In genomic region chr3:4417449-4417848, GRCh38 we compare ENCODE assay signal across 13 cellular contexts. TPM values are rescaled to one million over a fixed set of nuclear protein-coding genes. Genes with fewer than 3 reads are reported as not detected.
DNase-seq lines count a peak whose midpoint lies in the region; FAIRE-seq and TF ChIP-seq lines count a peak whose summit lies in the region.
"Had no signal": no experiment of that assay in that cellular context is flagged by ENCODE, and none has a peak within 500 bp of the region (broad histone marks: within the 10 kb centered on the region; RNA-seq: fewer than 3 reads in every experiment).

No MANE protein-coding gene starts in this region.

- H3K27ac ChIP-seq in hepatocyte, result no peak overlapping the region
- H3K27ac ChIP-seq: SJSA1 had no signal

- FAIRE-seq in GM12892 (lab: Jason Lieb, UNC), result no peak
- FAIRE-seq: HepG2 had no signal

- DNase-seq in HFFc6 (peak; percentile 24), adipocyte (ENCODE audit: low read depth) (peak; percentile 25), fibroblast of the aortic adventitia (ENCODE audit: low read depth) (peak; percentile 74), skeletal muscle cell (ENCODE audit: low read depth) (peak; percentile 43), hepatocyte (ENCODE audit: low spot score) (no peak), GM12892 (ENCODE audit: insufficient read length) (no peak)
- no peak for DNase-seq in activated T-cell treated with anti-CD3 and anti-CD28 coated beads, Interleukin-2, amount 50 U/mL, for 24 hours
- DNase-seq in activated naive CD8-positive, alpha-beta T cell treated with anti-CD3 and anti-CD28 coated beads for 36 hours, result no peak
- DNase-seq: activated naive CD4-positive, alpha-beta T cell treated with anti-CD3 and anti-CD28 coated beads, Interleukin-2, amount 10 ng/mL, durations not matched to agents 7 days and 5 days; DND-41; mesendoderm had no signal

- H3K9me2 ChIP-seq in hepatocyte (replicated peaks; ENCODE audit: insufficient read depth), result no peaks in the 10 kb centered on the region

- no peaks in the 10 kb centered on the region for H3K79me2 ChIP-seq in hepatocyte

- H3K9me3 ChIP-seq in adipocyte (ENCODE audit: control insufficient read depth, low read length) (no peaks in the 10 kb centered on the region), hepatocyte (ENCODE audit: low read depth) (no peaks in the 10 kb centered on the region)
- H3K9me3 ChIP-seq: SJSA1 had no signal

- WGBS in hepatocyte (ENCODE audit: low lambda C conversion rate, missing lambda C conversion rate), result 94% methylated on average over 1 of the region's 1 CpG

- H3K4me3 Mint-ChIP-seq in HFFc6, result no peak overlapping the region
- H3K4me3 Mint-ChIP-seq in activated T-cell treated with anti-CD3 and anti-CD28 coated beads, Interleukin-2, amount 50 U/mL, for 24 hours, result no peak overlapping the region
- H3K4me3 Mint-ChIP-seq in activated naive CD8-positive, alpha-beta T cell treated with anti-CD3 and anti-CD28 coated beads for 36 hours, result no peak overlapping the region
- H3K4me3 Mint-ChIP-seq: activated naive CD4-positive, alpha-beta T cell treated with anti-CD3 and anti-CD28 coated beads, Interleukin-2, amount 10 ng/mL, durations not matched to agents 7 days and 5 days had no signal

- H3K4me1 ChIP-seq in adipocyte (ENCODE audit: control insufficient read depth, insufficient read depth, low read length) (peaks cover 22% of the 10 kb centered on the region), hepatocyte (ENCODE audit: insufficient read depth) (no peaks in the 10 kb centered on the region)
- H3K4me1 ChIP-seq: SJSA1 had no signal

- no peak overlapping the region for H2AFZ ChIP-seq in hepatocyte

- H3K9me3 Mint-ChIP-seq in HFFc6, result no peaks in the 10 kb centered on the region
- H3K9me3 Mint-ChIP-seq in activated T-cell treated with anti-CD3 and anti-CD28 coated beads, Interleukin-2, amount 50 U/mL, for 24 hours, result no peaks in the 10 kb centered on the region
- no peaks in the 10 kb centered on the region for H3K9me3 Mint-ChIP-seq in activated naive CD8-positive, alpha-beta T cell treated with anti-CD3 and anti-CD28 coated beads for 36 hours
- H3K9me3 Mint-ChIP-seq: activated naive CD4-positive, alpha-beta T cell treated with anti-CD3 and anti-CD28 coated beads, Interleukin-2, amount 10 ng/mL, durations not matched to agents 7 days and 5 days had no signal

- no peaks in the 10 kb centered on the region; the same call in 1 of the 2 replicates for H3K27me3 Mint-ChIP-seq in HFFc6 (ENCODE audit: insufficient read depth)
- no peaks in the 10 kb centered on the region for H3K27me3 Mint-ChIP-seq in activated T-cell treated with anti-CD3 and anti-CD28 coated beads, Interleukin-2, amount 50 U/mL, for 24 hours
- H3K27me3 Mint-ChIP-seq in activated naive CD8-positive, alpha-beta T cell treated with anti-CD3 and anti-CD28 coated beads for 36 hours, result no peaks in the 10 kb centered on the region
- H3K27me3 Mint-ChIP-seq: activated naive CD4-positive, alpha-beta T cell treated with anti-CD3 and anti-CD28 coated beads, Interleukin-2, amount 10 ng/mL, durations not matched to agents 7 days and 5 days had no signal

- no peak overlapping the region for H3K9ac ChIP-seq in adipocyte (ENCODE audit: low read length)

- H3K4me2 ChIP-seq in hepatocyte, result no peak overlapping the region

- TF ChIP-seq POLR2A in GM12892 (IDR thresholded peaks at IDR 0.05; ENCODE audit: low read depth, low read length), result no peak

- H4K20me1 ChIP-seq in hepatocyte (ENCODE audit: insufficient read depth, poor library complexity, severe bottlenecking), result no peaks in the 10 kb centered on the region

- no peak overlapping the region for H3K4me3 ChIP-seq in adipocyte (ENCODE audit: low read length)
- no peak overlapping the region for H3K4me3 ChIP-seq in fibroblast of the aortic adventitia (ENCODE audit: low read depth, low read length)
- H3K4me3 ChIP-seq in skeletal muscle cell (ENCODE audit: low read depth, low read length), result no peak overlapping the region
- H3K4me3 ChIP-seq in hepatocyte, result no peak overlapping the region
- H3K4me3 ChIP-seq: SJSA1 had no signal

- H3K36me3 Mint-ChIP-seq in HFFc6 (ENCODE audit: low read depth), result no peaks in the 10 kb centered on the region; the same call in 1 of the 2 replicates
- H3K36me3 Mint-ChIP-seq in activated T-cell treated with anti-CD3 and anti-CD28 coated beads, Interleukin-2, amount 50 U/mL, for 24 hours (ENCODE audit: low read depth), result peaks cover 62% of the 10 kb centered on the region
- peaks cover 3% of the 10 kb centered on the region for H3K36me3 Mint-ChIP-seq in activated naive CD8-positive, alpha-beta T cell treated with anti-CD3 and anti-CD28 coated beads for 36 hours

- peaks cover 39% of the 10 kb centered on the region for H3K4me1 Mint-ChIP-seq in HFFc6 (ENCODE audit: low read depth)
- H3K4me1 Mint-ChIP-seq in activated T-cell treated with anti-CD3 and anti-CD28 coated beads, Interleukin-2, amount 50 U/mL, for 24 hours (ENCODE audit: low read depth), result peaks cover 54% of the 10 kb centered on the region
- H3K4me1 Mint-ChIP-seq in activated naive CD8-positive, alpha-beta T cell treated with anti-CD3 and anti-CD28 coated beads for 36 hours, result peaks cover 12% of the 10 kb centered on the region
- H3K4me1 Mint-ChIP-seq: activated naive CD4-positive, alpha-beta T cell treated with anti-CD3 and anti-CD28 coated beads, Interleukin-2, amount 10 ng/mL, durations not matched to agents 7 days and 5 days had no signal

- H3K27me3 ChIP-seq in adipocyte (replicated peaks; ENCODE audit: control insufficient read depth, insufficient read depth, low read length) (no peaks in the 10 kb centered on the region), hepatocyte (no peaks in the 10 kb centered on the region)
- H3K27me3 ChIP-seq: SJSA1 had no signal

- H3K36me3 ChIP-seq in adipocyte (ENCODE audit: control insufficient read depth, insufficient read depth, low read length, severe bottlenecking) (peaks cover 3% of the 10 kb centered on the region), hepatocyte (replicated peaks; ENCODE audit: insufficient read depth, low read depth) (no peaks in the 10 kb centered on the region)
- H3K36me3 ChIP-seq: SJSA1 had no signal

- TF ChIP-seq CTCF in HFFc6 (IDR thresholded peaks at IDR 0.05) (no peak), fibroblast of the aortic adventitia (IDR thresholded peaks at IDR 0.05; ENCODE audit: insufficient read depth, low read length) (no peak), hepatocyte (IDR thresholded peaks at IDR 0.05; ENCODE audit: poor library complexity) (no peak)

- H3K27ac Mint-ChIP-seq in HFFc6, result peak overlapping the region; percentile 89
- no peak overlapping the region for H3K27ac Mint-ChIP-seq in activated T-cell treated with anti-CD3 and anti-CD28 coated beads, Interleukin-2, amount 50 U/mL, for 24 hours
- H3K27ac Mint-ChIP-seq in activated naive CD8-positive, alpha-beta T cell treated with anti-CD3 and anti-CD28 coated beads for 36 hours, result no peak overlapping the region
- H3K27ac Mint-ChIP-seq: activated naive CD4-positive, alpha-beta T cell treated with anti-CD3 and anti-CD28 coated beads, Interleukin-2, amount 10 ng/mL, durations not matched to agents 7 days and 5 days had no signal

RNA-seq across cellular contexts. Expression of gene SUMF1, which starts 49.6 kb away (rescaled TPM):
- 10 to 100 TPM; 33.5 to 38.0 (median 36.0) TPM for total RNA-seq in HFFc6 (2021; fragmentation: NEBNext Ultra II Directional; extraction: Animal tissue kit (Norgen Biotek cat#: 25700))
- total RNA-seq in fibroblast of the aortic adventitia (ENCODE audit: low replicate concordance) (43.3 and 45.6 TPM in 2 replicates), hepatocyte (49.6 and 59.0 TPM in 2 replicates)
- 43.1 and 55.5 TPM in 2 replicates for polyA plus RNA-seq in hepatocyte
- 6.4 TPM for polyA plus RNA-seq in GM12892 (2012; ENCODE audit: missing spikeins)
- total RNA-seq in activated naive CD8-positive, alpha-beta T cell treated with anti-CD3 and anti-CD28 coated beads for 36 hours, result 1 to 10 TPM; 6.3 to 7.1 TPM

Comparison
In these comparisons a context has a peak if more than half of its experiments do, and no peak if none do; other contexts are left out.
1. DNase-seq: peak in HFFc6 (single experiment), adipocyte (single experiment), fibroblast of the aortic adventitia (single experiment) and skeletal muscle cell (single experiment); none in hepatocyte (single experiment), activated T-cell treated with anti-CD3 and anti-CD28 coated beads, Interleukin-2, amount 50 U/mL, for 24 hours (single experiment), GM12892 (single experiment) and activated naive CD8-positive, alpha-beta T cell treated with anti-CD3 and anti-CD28 coated beads for 36 hours (single experiment).